ENCODE assay signal across 17 cellular contexts in the genomic region with DNA sequence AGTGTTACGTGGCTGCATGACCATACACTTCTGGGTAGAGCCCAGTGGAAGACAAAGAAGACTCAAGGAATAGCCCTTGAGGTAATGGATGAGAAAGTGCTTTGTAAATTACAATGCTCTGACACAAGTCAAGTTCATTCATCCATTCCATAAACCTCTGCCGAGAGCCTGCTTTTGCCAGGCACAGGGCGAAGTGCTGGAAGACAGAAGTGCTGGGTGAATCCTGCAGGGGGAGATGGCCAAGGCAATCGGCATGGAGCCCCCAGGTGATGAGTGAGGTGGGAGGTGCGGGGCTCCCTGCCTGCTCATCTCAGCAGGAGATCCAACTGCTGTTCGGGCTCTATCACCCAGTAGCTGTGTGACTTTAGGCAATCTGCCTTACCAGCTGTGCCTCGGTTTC. TPM values are rescaled to one million over a fixed set of nuclear protein-coding genes. Genes with fewer than 3 reads are reported as not detected.
DNase-seq lines count a peak whose midpoint lies in the region; ATAC-seq and TF ChIP-seq lines count a peak whose summit lies in the region.
"Had no signal": no experiment of that assay in that cellular context is flagged by ENCODE, and none has a peak within 500 bp of the region (broad histone marks: within the 10 kb centered on the region; RNA-seq: fewer than 3 reads in every experiment).

No MANE protein-coding gene starts in this region.

- H3K23me2 ChIP-seq in H9 (ENCODE audit: insufficient read length, low read depth, low read length, poor library complexity, severe bottlenecking), result peaks cover 19% of the 10 kb centered on the region

- H4K20me1 ChIP-seq in H9 (ENCODE audit: control insufficient read depth, insufficient read depth, insufficient read length), result no peaks in the 10 kb centered on the region

- ATAC-seq in HG02798 (IDR thresholded peaks at IDR 0.05; ENCODE audit: poor library complexity, unreplicated experiment) (no peak), GM21786 (IDR thresholded peaks at IDR 0.05; ENCODE audit: unreplicated experiment) (no peak)
- no peak for ATAC-seq in activated CD8-positive, alpha-beta memory T cell treated with anti-CD3 and anti-CD28 coated beads, Interleukin-2, amount 10 ng/mL, durations not matched to agents 7 days and 5 days
- ATAC-seq: left colon, Panc1, pancreas had no signal

- H3K18ac ChIP-seq in H9 (ENCODE audit: insufficient read length, low read depth, low read length) (no peak overlapping the region), mesenchymal stem cell (ENCODE audit: low read depth in 1 of 2, low read length in 2 of 2) (no peak overlapping the region)

- TF ChIP-seq CTCF in AG10803 (conservative IDR thresholded peaks at IDR 0.05; ENCODE audit: low read length) (0 out of 2 replicates have a peak, but pooled peaks have one; percentile 4), H9 (conservative IDR thresholded peaks at IDR 0.05) (peak; percentile 60)

- H4K8ac ChIP-seq in H9 (replicated peaks; ENCODE audit: insufficient read length, low read depth, low read length) (no peak overlapping the region), mesenchymal stem cell (ENCODE audit: low read length) (no peak overlapping the region)

- H3K27ac ChIP-seq in H9 (ENCODE audit: insufficient read length, low read depth, low read length) (no peak overlapping the region), mesenchymal stem cell (ENCODE audit: low read length, poor library complexity, severe bottlenecking) (no peak overlapping the region)
- H3K27ac ChIP-seq: dorsolateral prefrontal cortex, pancreas had no signal

- H3K14ac ChIP-seq in H9 (ENCODE audit: insufficient read depth, low read length) (no peak overlapping the region), mesenchymal stem cell (ENCODE audit: low read length in 2 of 2) (no peak overlapping the region)

- no peak overlapping the region for H3K4me3 ChIP-seq in AG10803 (ENCODE audit: low read length)
- H3K4me3 ChIP-seq in mesenchymal stem cell (ENCODE audit: insufficient read depth in 1 of 2, low read depth in 1 of 2, low read length in 2 of 2), result no peak overlapping the region
- H3K4me3 ChIP-seq: dorsolateral prefrontal cortex, pancreas had no signal

- H3K79me1 ChIP-seq in H9 (ENCODE audit: insufficient read depth, low read depth, low read length, poor library complexity, severe bottlenecking) (no peaks in the 10 kb centered on the region), mesenchymal stem cell (replicated peaks; ENCODE audit: low read length, poor library complexity, severe bottlenecking) (no peaks in the 10 kb centered on the region)

- H4K5ac ChIP-seq in H9 (ENCODE audit: insufficient read length, low read depth, low read length), result no peak overlapping the region

- no peak overlapping the region for H2AFZ ChIP-seq in H9 (ENCODE audit: low read length)
- H2AFZ ChIP-seq in mesenchymal stem cell (ENCODE audit: low read depth, low read length), result no peak overlapping the region

- H3K4me2 ChIP-seq in H9 (ENCODE audit: insufficient read depth, insufficient read length, low read length) (no peak overlapping the region), mesenchymal stem cell (ENCODE audit: low read length, poor library complexity, severe bottlenecking) (no peak overlapping the region)

- CTCF ChIA-PET in activated CD8-positive, alpha-beta memory T cell treated with anti-CD3 and anti-CD28 coated beads, Interleukin-2, amount 10 ng/mL, durations not matched to agents 7 days and 5 days (lab: Charles Lee), result interaction anchor here (0.9 to 12.3 kb wide), 7 partner anchors 12 to 112 kb away, joined by 3 to 191 read pairs (median 26); a partner anchor contains a TSS

- H3K9me3 ChIP-seq in H9 (ENCODE audit: control insufficient read depth, low read depth, low read length), result no peaks in the 10 kb centered on the region
- H3K9me3 ChIP-seq in mesenchymal stem cell (ENCODE audit: control insufficient read depth, low read length), result no peaks in the 10 kb centered on the region
- H3K9me3 ChIP-seq: pancreas had no signal

- peaks cover 11% of the 10 kb centered on the region; the same call in 1 of the 2 replicates for H3K79me2 ChIP-seq in H9 (ENCODE audit: insufficient read depth, low read length)

- H2AK5ac ChIP-seq in H9 (ENCODE audit: insufficient read length, low read length), result no peak overlapping the region
- peak overlapping the region; percentile 66 for H2AK5ac ChIP-seq in mesenchymal stem cell (ENCODE audit: low read length, severe bottlenecking)

- WGBS in H9 (ENCODE audit: extremely low coverage, insufficient read length, low lambda C conversion rate), result no CpG with 5 or more reads among the region's 7 CpGs
- 88% methylated on average over 7 of the region's 7 CpGs for WGBS in mesenchymal stem cell

- H3K4me3 Mint-ChIP-seq in H9, result no peak overlapping the region
- H3K4me3 Mint-ChIP-seq in activated CD8-positive, alpha-beta memory T cell treated with anti-CD3 and anti-CD28 coated beads, Interleukin-2, amount 10 ng/mL, durations not matched to agents 7 days and 5 days, result no peak overlapping the region

- H2BK120ac ChIP-seq in H9 (ENCODE audit: low read depth, low read length, poor library complexity, severe bottlenecking), result no peak overlapping the region
- H2BK120ac ChIP-seq in mesenchymal stem cell (ENCODE audit: low read depth, low read length), result no peak overlapping the region

- H3K9ac ChIP-seq in H9 (ENCODE audit: extremely low read depth, insufficient read length, low read length), result no peak overlapping the region
- H3K9ac ChIP-seq in mesenchymal stem cell (ENCODE audit: low read length), result no peak overlapping the region

- H3K56ac ChIP-seq in H9 (ENCODE audit: insufficient read length, low read depth, low read length), result no peak overlapping the region

- no peak overlapping the region for H2BK20ac ChIP-seq in H9 (ENCODE audit: low read depth, low read length, poor library complexity, severe bottlenecking)

- peaks cover 11 to 13% of the 10 kb centered on the region in 2 experiments for H3K36me3 ChIP-seq in mesenchymal stem cell (ENCODE audit: control insufficient read depth in 1 of 2, insufficient read depth in 2 of 2, low read depth in 1 of 2, low read length in 2 of 2)
- H3K36me3 ChIP-seq: pancreas had no signal

- H3K4ac ChIP-seq in H9 (ENCODE audit: low read depth, low read length) (no peak overlapping the region), mesenchymal stem cell (ENCODE audit: low read depth in 1 of 2, low read length in 2 of 2) (no peak overlapping the region)

- no peak overlapping the region for H3T11ph ChIP-seq in H9 (ENCODE audit: low read length)

- H2BK12ac ChIP-seq in H9 (ENCODE audit: insufficient read length, low read depth, low read length), result no peak overlapping the region
- peak overlapping the region; percentile 10 to 12 for H2BK12ac ChIP-seq in mesenchymal stem cell (ENCODE audit: low read length in 2 of 2)

- H3K4me1 ChIP-seq in H9 (ENCODE audit: insufficient read depth, low read length) (peaks cover 15% of the 10 kb centered on the region; the same call in 1 of the 2 replicates), mesenchymal stem cell (ENCODE audit: control insufficient read depth, insufficient read depth, low read depth, low read length) (peaks cover 50% of the 10 kb centered on the region)

- peaks cover 5 to 11% (median 10%) of the 10 kb centered on the region in 3 experiments; a peak in 6 of 7 replicates for H3K36me3 Mint-ChIP-seq in H9 (ENCODE audit: insufficient read depth in 1 of 3, low read depth in 3 of 3)
- H3K36me3 Mint-ChIP-seq in activated CD8-positive, alpha-beta memory T cell treated with anti-CD3 and anti-CD28 coated beads, Interleukin-2, amount 10 ng/mL, durations not matched to agents 7 days and 5 days, result peaks cover 9% of the 10 kb centered on the region

- H2BK15ac ChIP-seq in H9 (ENCODE audit: low read depth, low read length) (no peak overlapping the region), mesenchymal stem cell (ENCODE audit: low read depth, poor library complexity, severe bottlenecking) (no peak overlapping the region)

- H3K27me3 ChIP-seq in H9 (ENCODE audit: insufficient read depth, low read length) (no peaks in the 10 kb centered on the region; the same call in 1 of the 2 replicates), mesenchymal stem cell (ENCODE audit: control insufficient read depth in 1 of 2, insufficient read depth in 1 of 2, low read length in 2 of 2) (no peaks in the 10 kb centered on the region)
- H3K27me3 ChIP-seq: pancreas had no signal

- peak overlapping the region in 1 of 3 experiments; percentile 39; a peak in 2 of 7 replicates for H3K27ac Mint-ChIP-seq in H9
- H3K27ac Mint-ChIP-seq in activated CD8-positive, alpha-beta memory T cell treated with anti-CD3 and anti-CD28 coated beads, Interleukin-2, amount 10 ng/mL, durations not matched to agents 7 days and 5 days, result no peak overlapping the region

- H3K4me1 Mint-ChIP-seq in H9, result peaks cover 66 to 70% of the 10 kb centered on the region in 2 experiments
- peaks cover 30% of the 10 kb centered on the region for H3K4me1 Mint-ChIP-seq in activated CD8-positive, alpha-beta memory T cell treated with anti-CD3 and anti-CD28 coated beads, Interleukin-2, amount 10 ng/mL, durations not matched to agents 7 days and 5 days

- peaks cover 33% of the 10 kb centered on the region for H3K27me3 Mint-ChIP-seq in H9 (ENCODE audit: low read depth)
- peaks cover 22% of the 10 kb centered on the region for H3K27me3 Mint-ChIP-seq in activated CD8-positive, alpha-beta memory T cell treated with anti-CD3 and anti-CD28 coated beads, Interleukin-2, amount 10 ng/mL, durations not matched to agents 7 days and 5 days

- no peak for DNase-seq in AG10803 (ENCODE audit: low read depth)
- peak; percentile 62 for DNase-seq in H9
- peak; percentile 19 for DNase-seq in astrocyte of the hippocampus (ENCODE audit: low read depth, low spot score)
- no peak for DNase-seq in mesenchymal stem cell
- no peak for DNase-seq in stimulated activated naive CD4-positive, alpha-beta T cell (lab: John Stamatoyannopoulos, UW)
- DNase-seq in activated CD8-positive, alpha-beta memory T cell treated with anti-CD3 and anti-CD28 coated beads, Interleukin-2, amount 10 ng/mL, durations not matched to agents 7 days and 5 days, result no peak
- DNase-seq: dorsolateral prefrontal cortex; hypothalamus; left colon; NCI-H2029; NCI-H69; pancreas; stimulated activated naive CD4-positive, alpha-beta T cell treated with Interleukin-2 at 50 U/mL for 16 hours; SW 1271 had no signal

- no peak overlapping the region for H2BK5ac ChIP-seq in H9 (ENCODE audit: insufficient read length, low read length)
- H2BK5ac ChIP-seq in mesenchymal stem cell (ENCODE audit: low read depth, low read length, poor library complexity, severe bottlenecking), result no peak overlapping the region

- H4K91ac ChIP-seq in H9 (ENCODE audit: insufficient read length, low read depth, low read length) (no peak overlapping the region), mesenchymal stem cell (ENCODE audit: low read length) (no peak overlapping the region)

- H3K9me3 Mint-ChIP-seq in H9, result no peaks in the 10 kb centered on the region; a peak in 2 of 5 replicates
- no peaks in the 10 kb centered on the region for H3K9me3 Mint-ChIP-seq in activated CD8-positive, alpha-beta memory T cell treated with anti-CD3 and anti-CD28 coated beads, Interleukin-2, amount 10 ng/mL, durations not matched to agents 7 days and 5 days (ENCODE audit: low read depth)

- H3K23ac ChIP-seq in H9 (ENCODE audit: insufficient read length, low read depth, low read length) (no peak overlapping the region), mesenchymal stem cell (ENCODE audit: low read length in 2 of 2) (no peak overlapping the region)

RNA-seq across cellular contexts. Expression of a gene that starts 2.8 kb away (rescaled TPM):
- total RNA-seq in H9 (2021), result 9.5 and 9.6 TPM in 2 replicates
- polyA plus RNA-seq in mesenchymal stem cell (2013, experiment 1 of 2), result 64.5 TPM
- polyA plus RNA-seq in mesenchymal stem cell (2013, experiment 2 of 2), result 62.3 TPM
- total RNA-seq in activated CD8-positive, alpha-beta memory T cell treated with anti-CD3 and anti-CD28 coated beads, Interleukin-2, amount 10 ng/mL, durations not matched to agents 7 days and 5 days, result 10 to 100 TPM in 1 of 2 experiments, 1 to 10 TPM in 1; 9.9 to 21.3 TPM

RNA-seq across cellular contexts. Expression of a gene that starts 15.8 kb away (rescaled TPM):
- total RNA-seq in H9 (2021), result 41.8 and 45.7 TPM in 2 replicates
- 21.8 TPM for polyA plus RNA-seq in mesenchymal stem cell (2013, experiment 1 of 2)
- polyA plus RNA-seq in mesenchymal stem cell (2013, experiment 2 of 2), result 22.1 TPM
- total RNA-seq in activated CD8-positive, alpha-beta memory T cell treated with anti-CD3 and anti-CD28 coated beads, Interleukin-2, amount 10 ng/mL, durations not matched to agents 7 days and 5 days, result 10 to 100 TPM; 52.2 to 70.2 TPM

Comparison
In these comparisons a context has a peak if more than half of its experiments do, and no peak if none do; other contexts are left out.
1. DNase-seq: peak in H9 (single experiment) and astrocyte of the hippocampus (single experiment); none in AG10803 (single experiment), mesenchymal stem cell (single experiment), stimulated activated naive CD4-positive, alpha-beta T cell (0 of 6) and activated CD8-positive, alpha-beta memory T cell treated with anti-CD3 and anti-CD28 coated beads, Interleukin-2, amount 10 ng/mL, durations not matched to agents 7 days and 5 days (single experiment).